In the genomic region with DNA sequence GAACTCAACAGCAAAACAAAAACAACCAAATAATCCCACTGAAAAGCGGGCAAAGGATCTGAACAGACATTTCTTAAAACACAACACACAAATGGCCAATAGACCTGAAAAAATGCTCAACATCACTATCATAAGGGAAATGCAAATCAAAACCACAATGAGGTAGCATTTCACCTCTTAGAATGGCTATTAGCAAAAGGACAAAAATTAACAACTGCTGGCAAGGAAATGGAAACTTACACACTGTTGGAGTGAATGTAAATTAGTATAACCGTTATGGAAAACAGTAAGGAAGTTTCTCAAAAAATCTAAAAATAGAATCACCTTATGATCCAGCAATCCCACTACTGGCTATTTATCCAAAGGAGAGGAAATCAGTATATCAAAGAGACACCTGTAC, we compare ENCODE assay signal across 14 cellular contexts. TPM values are rescaled to one million over a fixed set of nuclear protein-coding genes. Genes with fewer than 3 reads are reported as not detected.
A peak's percentile ranks its signal among the peaks of the same experiment; 100 is the strongest.
DNase-seq lines count a peak whose midpoint lies in the region; ATAC-seq lines count a peak whose summit lies in the region.
"Had no signal": no experiment of that assay in that cellular context is flagged by ENCODE, and none has a peak within 500 bp of the region (broad histone marks: within the 10 kb centered on the region; RNA-seq: fewer than 3 reads in every experiment).

No MANE protein-coding gene starts in this region.

- intact Hi-C loops in activated CD4-positive, alpha-beta memory T cell treated with anti-CD3 and anti-CD28 coated beads for 36 hours (cut with micrococcal nuclease) = no loop called here
- intact Hi-C loops in cardiac septum (cut with DNase I) = no loop called here

- peaks cover 72% of the 10 kb centered on the region for H3K36me3 Mint-ChIP-seq in activated CD4-positive, alpha-beta memory T cell treated with anti-CD3 and anti-CD28 coated beads, Interleukin-2, amount 10 ng/mL, durations not matched to agents 7 days and 5 days (ENCODE audit: low read depth)
- H3K36me3 Mint-ChIP-seq in activated CD4-positive, alpha-beta memory T cell treated with anti-CD3 and anti-CD28 coated beads for 36 hours = peaks cover 58% of the 10 kb centered on the region
- H3K36me3 Mint-ChIP-seq in memory B cell = peaks cover 24% of the 10 kb centered on the region

- H3K27ac Mint-ChIP-seq in activated CD4-positive, alpha-beta memory T cell treated with anti-CD3 and anti-CD28 coated beads, Interleukin-2, amount 10 ng/mL, durations not matched to agents 7 days and 5 days = peak overlapping the region; percentile 17
- H3K27ac Mint-ChIP-seq in activated CD4-positive, alpha-beta memory T cell treated with anti-CD3 and anti-CD28 coated beads for 36 hours = no peak overlapping the region
- H3K27ac Mint-ChIP-seq in memory B cell = peak overlapping the region; percentile 58
- H3K27ac Mint-ChIP-seq: mesothelial cell of epicardium had no signal

- H3K27me3 Mint-ChIP-seq in activated CD4-positive, alpha-beta memory T cell treated with anti-CD3 and anti-CD28 coated beads, Interleukin-2, amount 10 ng/mL, durations not matched to agents 7 days and 5 days = no peaks in the 10 kb centered on the region
- no peaks in the 10 kb centered on the region for H3K27me3 Mint-ChIP-seq in activated CD4-positive, alpha-beta memory T cell treated with anti-CD3 and anti-CD28 coated beads for 36 hours
- no peaks in the 10 kb centered on the region for H3K27me3 Mint-ChIP-seq in memory B cell

- peaks cover 30% of the 10 kb centered on the region for H3K4me1 Mint-ChIP-seq in activated CD4-positive, alpha-beta memory T cell treated with anti-CD3 and anti-CD28 coated beads, Interleukin-2, amount 10 ng/mL, durations not matched to agents 7 days and 5 days
- peaks cover 19% of the 10 kb centered on the region for H3K4me1 Mint-ChIP-seq in activated CD4-positive, alpha-beta memory T cell treated with anti-CD3 and anti-CD28 coated beads for 36 hours (ENCODE audit: low read depth)
- peaks cover 17% of the 10 kb centered on the region for H3K4me1 Mint-ChIP-seq in memory B cell
- H3K4me1 Mint-ChIP-seq: mesothelial cell of epicardium had no signal

- H3K9me3 Mint-ChIP-seq in activated CD4-positive, alpha-beta memory T cell treated with anti-CD3 and anti-CD28 coated beads, Interleukin-2, amount 10 ng/mL, durations not matched to agents 7 days and 5 days = no peaks in the 10 kb centered on the region
- no peaks in the 10 kb centered on the region for H3K9me3 Mint-ChIP-seq in activated CD4-positive, alpha-beta memory T cell treated with anti-CD3 and anti-CD28 coated beads for 36 hours
- no peaks in the 10 kb centered on the region for H3K9me3 Mint-ChIP-seq in memory B cell
- H3K9me3 Mint-ChIP-seq: mesothelial cell of epicardium had no signal

- no peak for DNase-seq in activated CD4-positive, alpha-beta memory T cell treated with anti-CD3 and anti-CD28 coated beads, Interleukin-2, amount 10 ng/mL, durations not matched to agents 7 days and 5 days
- DNase-seq in activated CD4-positive, alpha-beta memory T cell treated with anti-CD3 and anti-CD28 coated beads for 36 hours = no peak
- DNase-seq in memory B cell (ENCODE audit: low spot score in 2 of 2) = no peak
- no peak for DNase-seq in cardiac septum (ENCODE audit: low spot score)
- no peak for DNase-seq in NCI-H510A (lab: John Stamatoyannopoulos, UW)
- no peak for DNase-seq in HPDE6-E6E7 (ENCODE audit: extremely low spot score)
- DNase-seq: activated CD8-positive, alpha-beta memory T cell treated with anti-CD3 and anti-CD28 coated beads, Interleukin-2, amount 50 U/mL, for 4 hours; cortex of kidney; glutamatergic neuron; NCI-H1436; stimulated activated naive CD4-positive, alpha-beta T cell treated with Interleukin-2 at 50 U/mL for 16 hours had no signal

- no peak overlapping the region for H3K4me3 Mint-ChIP-seq in activated CD4-positive, alpha-beta memory T cell treated with anti-CD3 and anti-CD28 coated beads, Interleukin-2, amount 10 ng/mL, durations not matched to agents 7 days and 5 days
- no peak overlapping the region for H3K4me3 Mint-ChIP-seq in activated CD4-positive, alpha-beta memory T cell treated with anti-CD3 and anti-CD28 coated beads for 36 hours
- H3K4me3 Mint-ChIP-seq in memory B cell = no peak overlapping the region
- H3K4me3 Mint-ChIP-seq: mesothelial cell of epicardium had no signal

- CTCF ChIA-PET in activated CD4-positive, alpha-beta memory T cell treated with anti-CD3 and anti-CD28 coated beads, Interleukin-2, amount 10 ng/mL, durations not matched to agents 7 days and 5 days (lab: Charles Lee) = interaction anchor here (1.4 kb wide), 1 partner anchor 35 kb away, joined by 4 read pairs; no protein-coding TSS in a partner anchor
- CTCF ChIA-PET in activated CD4-positive, alpha-beta memory T cell treated with anti-CD3 and anti-CD28 coated beads for 36 hours (lab: Charles Lee) = interaction anchor here (1.2 kb wide), 1 partner anchor 21 kb away, joined by 3 read pairs; the partner anchor contains the start of gene FAM8A1

- ATAC-seq in GM21717 (IDR thresholded peaks at IDR 0.05; ENCODE audit: unreplicated experiment) (peak; percentile 79), HG03354 (IDR thresholded peaks at IDR 0.05; ENCODE audit: poor library complexity, severe bottlenecking, unreplicated experiment) (peak; percentile 87), memory B cell (ENCODE audit: low read depth) (peak; percentile 71)

- POLR2A ChIA-PET in activated CD4-positive, alpha-beta memory T cell treated with anti-CD3 and anti-CD28 coated beads, Interleukin-2, amount 10 ng/mL, durations not matched to agents 7 days and 5 days (lab: Charles Lee) = interaction anchor here (1.2 to 1.5 kb wide), 3 partner anchors 12 to 20 kb away, joined by 3 to 9 read pairs (median 4); no protein-coding TSS in a partner anchor
- POLR2A ChIA-PET in activated CD4-positive, alpha-beta memory T cell treated with anti-CD3 and anti-CD28 coated beads for 36 hours (lab: Charles Lee) = interaction anchor here (0.6 kb wide), 1 partner anchor 640 kb away, joined by 3 read pairs; no protein-coding TSS in a partner anchor

RNA-seq across cellular contexts. Expression of gene FAM8A1, which starts 20.9 kb away (rescaled TPM):
- 10 to 100 TPM; 14.1 to 14.3 TPM for total RNA-seq in activated CD4-positive, alpha-beta memory T cell treated with anti-CD3 and anti-CD28 coated beads, Interleukin-2, amount 10 ng/mL, durations not matched to agents 7 days and 5 days
- 1 to 10 TPM; 5.0 to 5.1 TPM for total RNA-seq in activated CD4-positive, alpha-beta memory T cell treated with anti-CD3 and anti-CD28 coated beads for 36 hours
- total RNA-seq in cardiac septum = 15.1 TPM
